In genomic region chr15:68531794-68532193, GRCh38 we compare ENCODE assay signal across 36 cellular contexts. TPM values are rescaled to one million over a fixed set of nuclear protein-coding genes. Genes with fewer than 3 reads are reported as not detected.
"Had no signal": no experiment of that assay in that cellular context is flagged by ENCODE, and none has a peak within 500 bp of the region (broad histone marks: within the 10 kb centered on the region; RNA-seq: fewer than 3 reads in every experiment).

No MANE protein-coding gene starts in this region.

- H3K4me1 Mint-ChIP-seq: activated T-helper 17 cell treated with anti-CD3 and anti-CD28 coated beads, Interleukin-2, amount 50 U/mL, for 72 hours had no signal

- H3K36me3 ChIP-seq: adrenal gland, brain microvascular endothelial cell, breast epithelium had no signal

- DNase-seq: activated B cell treated with CpG ODN at 0.5 μM for 24 hours; activated CD4-positive, alpha-beta memory T cell treated with anti-CD3 and anti-CD28 coated beads for 36 hours; activated CD4-positive, alpha-beta T cell treated with anti-CD3 and anti-CD28 coated beads for 4 hours; activated CD4-positive, alpha-beta T cell treated with anti-CD3 and anti-CD28 coated beads, Interleukin-2, amount 10 ng/mL, durations not matched to agents 24 days and 14 days; activated CD4-positive, alpha-beta T cell treated with anti-CD3 and anti-CD28 coated beads, Interleukin-2, amount 50 U/mL, for 1 hour; activated CD4-positive, alpha-beta T cell treated with anti-CD3 and anti-CD28 coated beads, Interleukin-2, amount 50 U/mL, for 4 hours; activated CD4-positive, CD25-positive, alpha-beta regulatory T cell treated with anti-CD3 and anti-CD28 coated beads, Interleukin-2, amount 50 U/mL, for 72 hours; activated CD8-positive, alpha-beta memory T cell treated with anti-CD3 and anti-CD28 coated beads, Interleukin-2, amount 50 U/mL, for 4 hours; activated CD8-positive, alpha-beta T cell treated with anti-CD3 and anti-CD28 coated beads for 36 hours; activated effector memory CD4-positive, alpha-beta T cell treated with anti-CD3 and anti-CD28 coated beads, Interleukin-2, amount 50 U/mL, for 16 hours; activated gamma-delta T cell treated with Interleukin-2 at 50 U/mL for 16 hours; activated naive CD4-positive, alpha-beta T cell; activated naive CD4-positive, alpha-beta T cell treated with anti-CD3 and anti-CD28 coated beads for 36 hours; activated naive CD4-positive, alpha-beta T cell treated with anti-CD3 and anti-CD28 coated beads, Interleukin-2, amount 50 U/mL, for 16 hours; activated naive CD8-positive, alpha-beta T cell treated with anti-CD3 and anti-CD28 coated beads for 36 hours; activated T-cell treated with anti-CD3 and anti-CD28 coated beads for 4 hours; activated T-cell treated with anti-CD3 and anti-CD28 coated beads, Interleukin-2, amount 50 U/mL, for 1 hour; activated T-cell treated with anti-CD3 and anti-CD28 coated beads, Interleukin-2, amount 50 U/mL, for 4 hours; activated T-cell treated with anti-CD3 and anti-CD28 coated beads, Interleukin-2, amount 50 U/mL, for 72 hours; adrenal gland; amniotic stem cell; aorta; body of pancreas; brain microvascular endothelial cell; central memory CD4-positive, alpha-beta T cell; T-helper 2 cell; T-helper 9 cell had no signal

- FAIRE-seq: astrocyte, TTC549 had no signal

- H3K4me1 ChIP-seq: adrenal gland, body of pancreas, breast epithelium had no signal

- H3K4me3 ChIP-seq: adrenal gland, body of pancreas, breast epithelium had no signal

- H3K27me3 ChIP-seq: adrenal gland, body of pancreas, brain microvascular endothelial cell, breast epithelium had no signal

- H3K9me3 ChIP-seq: body of pancreas had no signal

- H3K27ac ChIP-seq: adrenal gland, body of pancreas, brain microvascular endothelial cell, breast epithelium, VCaP had no signal

- ATAC-seq: activated CD8-positive, alpha-beta T cell treated with anti-CD3 and anti-CD28 coated beads for 36 hours; activated naive CD4-positive, alpha-beta T cell treated with anti-CD3 and anti-CD28 coated beads, Interleukin-2, amount 50 U/mL, for 72 hours; activated T-cell treated with anti-CD3 and anti-CD28 coated beads, Interleukin-2, amount 50 U/mL, for 4 hours; activated T-cell treated with anti-CD3 and anti-CD28 coated beads, Interleukin-2, amount 50 U/mL, for 72 hours; activated T-helper 17 cell treated with anti-CD3 and anti-CD28 coated beads, Interleukin-2, amount 50 U/mL, for 72 hours; body of pancreas had no signal

- H3K27ac Mint-ChIP-seq: activated B cell treated with CpG ODN at 0.5 μM for 24 hours; activated CD4-positive, alpha-beta memory T cell treated with anti-CD3 and anti-CD28 coated beads for 36 hours; activated CD4-positive, alpha-beta T cell treated with anti-CD3 and anti-CD28 coated beads, Interleukin-2, amount 10 ng/mL, durations not matched to agents 24 days and 14 days; activated CD8-positive, alpha-beta T cell treated with anti-CD3 and anti-CD28 coated beads for 36 hours; activated naive CD4-positive, alpha-beta T cell treated with anti-CD3 and anti-CD28 coated beads for 36 hours; activated naive CD4-positive, alpha-beta T cell treated with anti-CD3 and anti-CD28 coated beads, Interleukin-2, amount 50 U/mL, for 72 hours; activated naive CD8-positive, alpha-beta T cell treated with anti-CD3 and anti-CD28 coated beads for 36 hours; activated T-cell treated with anti-CD3 and anti-CD28 coated beads, Interleukin-2, amount 50 U/mL, for 72 hours; activated T-helper 1 cell treated with anti-CD3 and anti-CD28 coated beads, Interleukin-12 subunit alpha, Interleukin-12 subunit beta, Interleukin-2, Interleukin-4 antibody, amounts not matched to agents 30 ng/mL and 10 ng/mL and 1 ng/mL, durations not matched to agents 14 hours and 24 hours and 36 hours; activated T-helper 17 cell treated with anti-CD3 and anti-CD28 coated beads, Interleukin-2, amount 50 U/mL, for 72 hours; T-helper 1 cell treated with Interleukin-12 subunit alpha and Interleukin-12 subunit beta and Interleukin-4 antibody, amounts not matched to agents 30 μg/mL and 1 μg/mL, for 36 hours; T-helper 2 cell treated with Interferon-gamma antibody and Interleukin-4, amounts not matched to agents 5 μg/mL and 100 μg/mL, for 36 hours had no signal

- H3K4me3 Mint-ChIP-seq: activated B cell treated with CpG ODN at 0.5 μM for 24 hours; activated CD4-positive, alpha-beta memory T cell treated with anti-CD3 and anti-CD28 coated beads for 36 hours; activated CD4-positive, alpha-beta T cell treated with anti-CD3 and anti-CD28 coated beads, Interleukin-2, amount 10 ng/mL, durations not matched to agents 24 days and 14 days; activated CD8-positive, alpha-beta T cell treated with anti-CD3 and anti-CD28 coated beads for 36 hours; activated naive CD4-positive, alpha-beta T cell treated with anti-CD3 and anti-CD28 coated beads for 36 hours; activated naive CD8-positive, alpha-beta T cell treated with anti-CD3 and anti-CD28 coated beads for 36 hours; activated T-cell treated with anti-CD3 and anti-CD28 coated beads, Interleukin-2, amount 50 U/mL, for 4 hours; activated T-cell treated with anti-CD3 and anti-CD28 coated beads, Interleukin-2, amount 50 U/mL, for 72 hours; activated T-helper 1 cell treated with anti-CD3 and anti-CD28 coated beads, Interleukin-12 subunit alpha, Interleukin-12 subunit beta, Interleukin-2, Interleukin-4 antibody, amounts not matched to agents 30 ng/mL and 10 ng/mL and 1 ng/mL, durations not matched to agents 14 hours and 24 hours and 36 hours; activated T-helper 17 cell treated with anti-CD3 and anti-CD28 coated beads, Interleukin-2, amount 50 U/mL, for 72 hours; T-helper 1 cell treated with Interleukin-12 subunit alpha and Interleukin-12 subunit beta and Interleukin-4 antibody, amounts not matched to agents 30 μg/mL and 1 μg/mL, for 36 hours; T-helper 2 cell treated with Interferon-gamma antibody and Interleukin-4, amounts not matched to agents 5 μg/mL and 100 μg/mL, for 36 hours had no signal

RNA-seq across cellular contexts. Expression of gene CORO2B, which starts 47.0 kb away (rescaled TPM):
- total RNA-seq: activated CD8-positive, alpha-beta T cell treated with anti-CD3 and anti-CD28 coated beads for 36 hours; activated naive CD4-positive, alpha-beta T cell treated with anti-CD3 and anti-CD28 coated beads for 36 hours; activated naive CD8-positive, alpha-beta T cell treated with anti-CD3 and anti-CD28 coated beads for 36 hours; activated T-helper 1 cell treated with anti-CD3 and anti-CD28 coated beads, Interleukin-12 subunit alpha, Interleukin-12 subunit beta, Interleukin-2, Interleukin-4 antibody, amounts not matched to agents 30 ng/mL and 10 ng/mL and 1 ng/mL, durations not matched to agents 14 hours and 24 hours and 36 hours had no signal
